ENCODE assay signal across 24 cellular contexts in genomic region chr5:150392680-150393079, GRCh38. TPM values are rescaled to one million over a fixed set of nuclear protein-coding genes. Genes with fewer than 3 reads are reported as not detected.
DNase-seq lines count a peak whose midpoint lies in the region; ATAC-seq, FAIRE-seq and TF ChIP-seq lines count a peak whose summit lies in the region.
"Had no signal": no experiment of that assay in that cellular context is flagged by ENCODE, and none has a peak within 500 bp of the region (broad histone marks: within the 10 kb centered on the region; RNA-seq: fewer than 3 reads in every experiment).

No MANE protein-coding gene starts in this region.

- H3K27me3 ChIP-seq in BLaER1, result no peaks in the 10 kb centered on the region
- H3K27me3 ChIP-seq: BE2C had no signal

- peaks cover 61% of the 10 kb centered on the region for H4K20me1 ChIP-seq in BLaER1

- H3K4me1 Mint-ChIP-seq in IgD-negative memory B cell (peaks cover 0 to 9% (median 2%) of the 10 kb centered on the region in 3 donors), naive B cell (peaks cover 9 to 25% (median 13%) of the 10 kb centered on the region in 3 donors)
- H3K4me1 Mint-ChIP-seq in stimulated activated naive B cell treated with anti-CD40 and anti-IgM and Interleukin-4, amounts not matched to agents 10 μg/mL and 1 μg/mL and 100 μg/mL, for 72 hours, result peaks cover 14 to 28% of the 10 kb centered on the region in 2 donors
- no peaks in the 10 kb centered on the region for H3K4me1 Mint-ChIP-seq in naive thymus-derived CD8-positive, alpha-beta T cell
- H3K4me1 Mint-ChIP-seq: CD4-positive, alpha-beta memory T cell; GM23338; H9 had no signal

- ATAC-seq in naive B cell (ENCODE audit: low read depth in 2 of 2), result no peak
- no peak for ATAC-seq in stimulated activated naive B cell treated with anti-CD40 and anti-IgM and Interleukin-4, amounts not matched to agents 10 μg/mL and 1 μg/mL and 100 μg/mL, for 72 hours (replicated peaks)
- no peak for ATAC-seq in naive thymus-derived CD8-positive, alpha-beta T cell
- ATAC-seq: GM12878, GM23338, HCT116 had no signal

- H3K36me3 ChIP-seq in BLaER1, result peaks cover 100% of the 10 kb centered on the region

- no peak overlapping the region for H3K4me2 ChIP-seq in BLaER1
- H3K4me2 ChIP-seq: A549, GM23338 had no signal

- no peak for TF ChIP-seq CTCF in D721Med (IDR thresholded peaks at IDR 0.05; ENCODE audit: insufficient read depth, missing control alignments)

- no peak overlapping the region for H3K9ac ChIP-seq in BLaER1

- H3K4me3 Mint-ChIP-seq in IgD-negative memory B cell (peak overlapping the region in 1 of 4 donors; percentile 80), naive B cell (peak overlapping the region in 2 of 8 donors; percentile 50 to 96)
- no peak overlapping the region for H3K4me3 Mint-ChIP-seq in stimulated activated naive B cell treated with anti-CD40 and anti-IgM and Interleukin-4, amounts not matched to agents 10 μg/mL and 1 μg/mL and 100 μg/mL, for 72 hours
- no peak overlapping the region for H3K4me3 Mint-ChIP-seq in naive thymus-derived CD8-positive, alpha-beta T cell
- H3K4me3 Mint-ChIP-seq: CD4-positive, alpha-beta memory T cell; GM23338; H9 had no signal

- peaks cover 29% of the 10 kb centered on the region for H3K4me1 ChIP-seq in BLaER1
- H3K4me1 ChIP-seq: A549, BE2C had no signal

- H3K9me3 ChIP-seq in BLaER1, result no peaks in the 10 kb centered on the region
- H3K9me3 ChIP-seq: A549, BE2C had no signal

- no peaks in the 10 kb centered on the region for H3K27me3 Mint-ChIP-seq in IgD-negative memory B cell
- peaks cover 0 to 6% (median 0%) of the 10 kb centered on the region in 3 donors for H3K27me3 Mint-ChIP-seq in naive B cell
- no peaks in the 10 kb centered on the region for H3K27me3 Mint-ChIP-seq in stimulated activated naive B cell treated with anti-CD40 and anti-IgM and Interleukin-4, amounts not matched to agents 10 μg/mL and 1 μg/mL and 100 μg/mL, for 72 hours
- H3K27me3 Mint-ChIP-seq in naive thymus-derived CD8-positive, alpha-beta T cell, result no peaks in the 10 kb centered on the region
- H3K27me3 Mint-ChIP-seq: CD4-positive, alpha-beta memory T cell had no signal

- 0 out of 2 replicates have a peak overlapping the region, but pooled peaks have one; percentile 22 for H3K27ac ChIP-seq in BLaER1
- H3K27ac ChIP-seq: A549 had no signal

- H3K36me3 Mint-ChIP-seq in IgD-negative memory B cell (peaks cover 2% of the 10 kb centered on the region), naive B cell (peaks cover 9 to 10% of the 10 kb centered on the region in 2 donors)
- peaks cover 33 to 57% of the 10 kb centered on the region in 2 donors for H3K36me3 Mint-ChIP-seq in stimulated activated naive B cell treated with anti-CD40 and anti-IgM and Interleukin-4, amounts not matched to agents 10 μg/mL and 1 μg/mL and 100 μg/mL, for 72 hours
- peaks cover 0 to 87% (median 15%) of the 10 kb centered on the region in 3 donors for H3K36me3 Mint-ChIP-seq in naive thymus-derived CD8-positive, alpha-beta T cell

- no peak overlapping the region for H3K4me3 ChIP-seq in BLaER1
- H3K4me3 ChIP-seq: A549, GM12878, GM23338 had no signal

- no peak for FAIRE-seq in D721Med (lab: Jason Lieb, UNC)
- FAIRE-seq: A549, GM12878, GM18507 had no signal

- H3K9me3 Mint-ChIP-seq in IgD-negative memory B cell (no peaks in the 10 kb centered on the region), naive B cell (no peaks in the 10 kb centered on the region)
- no peaks in the 10 kb centered on the region for H3K9me3 Mint-ChIP-seq in stimulated activated naive B cell treated with anti-CD40 and anti-IgM and Interleukin-4, amounts not matched to agents 10 μg/mL and 1 μg/mL and 100 μg/mL, for 72 hours
- no peaks in the 10 kb centered on the region for H3K9me3 Mint-ChIP-seq in naive thymus-derived CD8-positive, alpha-beta T cell
- H3K9me3 Mint-ChIP-seq: CD4-positive, alpha-beta memory T cell; GM23338; H9 had no signal

- POLR2A ChIA-PET in naive thymus-derived CD8-positive, alpha-beta T cell (lab: Charles Lee), result no interaction called here

- DNase-seq in naive B cell, result no peak
- DNase-seq in stimulated activated naive B cell treated with anti-CD40 and anti-IgM and Interleukin-4, amounts not matched to agents 10 μg/mL and 1 μg/mL and 100 μg/mL, for 72 hours, result no peak
- no peak for DNase-seq in naive thymus-derived CD8-positive, alpha-beta T cell
- DNase-seq in D721Med (ENCODE audit: insufficient read length, low spot score), result no peak
- DNase-seq in NCI-H1694 (lab: John Stamatoyannopoulos, UW), result no peak
- DNase-seq: 8988T; ACHN; AML-193; BE2C; C1 segment of cervical spinal cord; Calu3; CD4-positive, alpha-beta memory T cell; COR-L47; DMS79; EL; GDM1; H9 had no signal

- H3K27ac Mint-ChIP-seq in IgD-negative memory B cell, result peak overlapping the region; percentile 63 to 100 (median 85)
- H3K27ac Mint-ChIP-seq in naive B cell, result peak overlapping the region in 5 of 6 donors; percentile 33 to 100 (median 51)
- H3K27ac Mint-ChIP-seq in stimulated activated naive B cell treated with anti-CD40 and anti-IgM and Interleukin-4, amounts not matched to agents 10 μg/mL and 1 μg/mL and 100 μg/mL, for 72 hours, result peak overlapping the region; percentile 51
- peak overlapping the region in 1 of 10 donors; percentile 41 for H3K27ac Mint-ChIP-seq in naive thymus-derived CD8-positive, alpha-beta T cell
- H3K27ac Mint-ChIP-seq: GM23338, H9 had no signal

RNA-seq across cellular contexts. Expression of gene CD74, which starts 20.0 kb away (rescaled TPM):
- polyA plus RNA-seq in IgD-negative memory B cell (29,718 TPM), naive B cell (ENCODE audit: low read depth in 6 of 6) (over 10,000 TPM; 22,737 to 35,313 (median 25,671) TPM)
- total RNA-seq in naive thymus-derived CD8-positive, alpha-beta T cell, result 100 to 1,000 TPM; 288 to 293 TPM
- polyA plus RNA-seq in naive thymus-derived CD8-positive, alpha-beta T cell, result 100 to 1,000 TPM; 310 to 415 (median 407) TPM
- polyA plus RNA-seq: A549 had no signal

RNA-seq across cellular contexts. Expression of gene TCOF1, which starts 35.2 kb away (rescaled TPM):
- 26.4 TPM for polyA plus RNA-seq in IgD-negative memory B cell
- 10 to 100 TPM in 2 of 6 donors, 1 to 10 TPM in 4; 5.1 to 31.2 (median 9.3) TPM for polyA plus RNA-seq in naive B cell (ENCODE audit: low read depth in 6 of 6)
- 10 to 100 TPM; 61.5 to 64.6 TPM for total RNA-seq in naive thymus-derived CD8-positive, alpha-beta T cell
- polyA plus RNA-seq in naive thymus-derived CD8-positive, alpha-beta T cell, result 10 to 100 TPM in 1 of 3 donors, 1 to 10 TPM in 2; 1.8 to 24.7 (median 3.3) TPM

RNA-seq across cellular contexts. Expression of gene RPS14, which starts 56.9 kb away (rescaled TPM):
- polyA plus RNA-seq in IgD-negative memory B cell (7,694 TPM), naive B cell (ENCODE audit: low read depth in 6 of 6) (1,000 to 10,000 TPM; 4,594 to 6,671 (median 5,653) TPM)
- 1,000 to 10,000 TPM; 5,539 to 5,586 TPM for total RNA-seq in naive thymus-derived CD8-positive, alpha-beta T cell
- polyA plus RNA-seq in naive thymus-derived CD8-positive, alpha-beta T cell, result over 10,000 TPM in 2 of 3 donors, 1,000 to 10,000 TPM in 1; 9,910 to 11,694 (median 11,598) TPM

Comparison
In these comparisons a context has a peak if more than half of its experiments do, and no peak if none do; other contexts are left out.
1. RNA of gene CD74, which starts 20.0 kb away (polyA plus RNA-seq): 29,718 TPM in IgD-negative memory B cell (single experiment) and 22,737 to 35,313 TPM in naive B cell; 310 to 415 TPM in naive thymus-derived CD8-positive, alpha-beta T cell; every median in the first group is over 10 times any median in the second.